8 cellular contexts compared by ENCODE assay signal in the genomic region with DNA sequence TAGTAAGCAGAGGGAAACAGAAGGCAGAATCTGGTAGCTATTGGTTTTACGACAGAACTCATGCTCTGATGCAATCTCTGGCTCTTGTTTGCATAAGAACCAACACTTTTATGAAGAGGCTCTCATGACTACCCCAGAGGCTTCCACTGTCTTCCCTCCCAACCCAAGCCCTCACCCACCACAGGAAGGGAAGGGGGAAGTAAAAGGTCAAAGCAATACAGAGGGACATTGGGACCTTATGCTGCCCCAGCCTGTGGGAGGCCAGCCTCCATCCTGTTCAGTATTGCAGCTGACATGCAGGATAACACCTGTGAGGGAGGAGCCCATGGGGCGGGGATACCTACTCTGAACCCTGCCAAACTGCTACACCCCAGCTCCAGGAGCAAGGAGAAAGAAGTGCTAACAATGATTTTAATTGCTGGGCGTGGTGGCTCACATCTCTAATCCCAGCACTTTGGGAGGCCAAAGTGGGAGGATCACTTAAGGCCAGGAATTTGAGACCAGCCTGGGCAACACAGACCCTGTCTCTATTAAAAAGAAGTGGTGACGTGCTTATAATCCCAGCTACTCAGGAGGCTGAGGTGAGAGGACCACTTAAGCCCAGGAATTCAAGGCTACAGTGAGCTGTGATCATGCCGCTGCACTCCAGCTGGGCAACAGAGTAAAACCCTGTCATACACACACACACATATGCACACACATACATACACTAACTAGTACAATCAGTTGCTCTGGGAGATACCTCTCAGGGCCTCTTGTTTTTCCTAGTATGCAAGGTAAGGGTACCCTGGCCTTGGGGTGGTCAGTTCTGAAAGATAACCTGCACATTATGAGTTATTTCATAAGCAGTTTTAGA. TPM values are rescaled to one million over a fixed set of nuclear protein-coding genes. Genes with fewer than 3 reads are reported as not detected.
DNase-seq lines count a peak whose midpoint lies in the region; FAIRE-seq and TF ChIP-seq lines count a peak whose summit lies in the region.

No MANE protein-coding gene starts in this region.

- peak overlapping the region; percentile 78 for H3K4ac ChIP-seq in H1 (replicated peaks; ENCODE audit: insufficient read length, low read depth, low read length)

- no peak for FAIRE-seq in H1 (lab: Jason Lieb, UNC)

- H2BK12ac ChIP-seq in H1 (ENCODE audit: low read depth, low read length), result peak overlapping the region; percentile 71; the same call in 1 of the 2 replicates

- H2BK120ac ChIP-seq in H1 (replicated peaks; ENCODE audit: low read depth, low read length), result peak overlapping the region; percentile 33

- no peak overlapping the region for H3K23ac ChIP-seq in H1 (ENCODE audit: insufficient read length)

- peak overlapping the region; percentile 93; the same call in 1 of the 2 replicates for H3K18ac ChIP-seq in H1 (ENCODE audit: extremely low read depth, low read length)

- peaks cover 0 to 4% (median 2%) of the 10 kb centered on the region in 4 experiments; a peak in 3 of 7 replicates for H3K4me1 ChIP-seq in H1 (replicated peaks in 1 of 4; ENCODE audit: control insufficient read depth in 3 of 4, insufficient read depth in 4 of 4, low read length in 3 of 4)
- peaks cover 4 to 40% (median 20%) of the 10 kb centered on the region in 4 donors for H3K4me1 ChIP-seq in transverse colon

- peaks cover 45% of the 10 kb centered on the region for H3K4me1 Mint-ChIP-seq in activated naive CD4-positive, alpha-beta T cell treated with anti-CD3 and anti-CD28 coated beads for 36 hours (ENCODE audit: low read depth)

- intact Hi-C loops in activated naive CD4-positive, alpha-beta T cell treated with anti-CD3 and anti-CD28 coated beads for 36 hours (cut with micrococcal nuclease), result no loop called here
- intact Hi-C loops in transverse colon (cut with DNase I; ENCODE audit: low total_unique reads), result no loop called here

- no peak overlapping the region for H3K56ac ChIP-seq in H1 (replicated peaks; ENCODE audit: insufficient read length, low read depth, low read length)

- no peak for TF ChIP-seq RAD21 in H1 (IDR thresholded peaks at IDR 0.05 in 1 of 2, conservative IDR thresholded peaks at IDR 0.05 in 1 of 2; ENCODE audit: low read depth in 2 of 2, low read length in 2 of 2)

- 86% methylated on average over 5 of the region's 5 CpGs; no CpG with 5 or more reads in 1 of the 2 experiments for WGBS in H1 (ENCODE audit: extremely low coverage in 1 of 2, insufficient coverage in 1 of 2, insufficient read length in 1 of 2, insufficient replicate concordance in 2 of 2, low coverage in 1 of 2, low lambda C conversion rate in 2 of 2, missing lambda C conversion rate in 1 of 2), 2 experiments
- 57% methylated on average over 5 of the region's 5 CpGs; no CpG with 5 or more reads in 1 of the 2 donors for WGBS in transverse colon (ENCODE audit: low coverage in 1 of 2), 2 donors

- POLR2A ChIA-PET in H1 (lab: Charles Lee; ENCODE audit: partially characterized antibody), result interaction anchor here (0.7 to 3.3 kb wide), 11 partner anchors 9 to 414 kb away, joined by 3 to 16 read pairs (median 3); a partner anchor contains a TSS

- 0 out of 2 replicates have a peak overlapping the region, but pooled peaks have one; percentile 53 for H2AK5ac ChIP-seq in H1 (ENCODE audit: low read depth, low read length)

- no peak for TF ChIP-seq CTCF in H1 (IDR thresholded peaks at IDR 0.05; ENCODE audit: control extremely low read depth in 1 of 3, insufficient read depth in 1 of 3, low read depth in 1 of 3, low read length in 3 of 3)
- no peak for TF ChIP-seq CTCF in transverse colon (IDR thresholded peaks at IDR 0.05)

- no peak overlapping the region for H2BK20ac ChIP-seq in H1 (ENCODE audit: low read length)

- no peak overlapping the region; a peak in 1 of 4 replicates for H3K4me2 ChIP-seq in H1 (ENCODE audit: insufficient read depth in 1 of 2, low read depth in 2 of 2, low read length in 2 of 2)

- H3K36me3 ChIP-seq in H1 (ENCODE audit: control insufficient read depth in 2 of 4, insufficient read depth in 4 of 4, low read length in 3 of 4), result no peaks in the 10 kb centered on the region
- H3K36me3 ChIP-seq in transverse colon, result no peaks in the 10 kb centered on the region

- in situ Hi-C loops in transverse colon (cut with MboI; ENCODE audit: low pct_ligation_motif_present in 1 of 4, low pct_unique_long_range_greater_than_20kb in 1 of 4, low sequenced_read_pairs in 3 of 4), result loop anchor here in 1 of 4 donors (25.0 kb wide), 1 partner anchor 94 kb away; no protein-coding TSS in a partner anchor

- no peak overlapping the region for H3K14ac ChIP-seq in H1 (ENCODE audit: insufficient read length)

- H4K5ac ChIP-seq in H1 (ENCODE audit: insufficient read length, low read depth, low read length), result peak overlapping the region; percentile 24

- H3K4me3 ChIP-seq in H1 (ENCODE audit: extremely low read depth in 1 of 4, insufficient read depth in 2 of 4, low read depth in 3 of 4, low read length in 4 of 4) (no peak overlapping the region), transverse colon (no peak overlapping the region)

- peak; percentile 17 for DNase-seq in activated naive CD4-positive, alpha-beta T cell treated with anti-CD3 and anti-CD28 coated beads for 36 hours
- DNase-seq in activated naive CD4-positive, alpha-beta T cell treated with anti-CD3 and anti-CD28 coated beads, Interleukin-2, amount 50 U/mL, for 16 hours, result no peak
- DNase-seq in NCI-H510A treated with DMSO at 0.1 percent for 48 hours (lab: John Stamatoyannopoulos, UW) (peak; percentile 93), H1 (ENCODE audit: low read depth in 1 of 2, low spot score in 2 of 2) (no peak), transverse colon (peak; percentile 62), ureter (ENCODE audit: low spot score) (no peak), T1000 (lab: John Stamatoyannopoulos, UW) (no peak)
- DNase-seq in activated CD4-positive, CD25-positive, alpha-beta regulatory T cell treated with anti-CD3 and anti-CD28 coated beads, Interleukin-2, amount 50 U/mL, for 72 hours, result no peak

- no peak overlapping the region for H3K4me3 Mint-ChIP-seq in activated naive CD4-positive, alpha-beta T cell treated with anti-CD3 and anti-CD28 coated beads for 36 hours

- H4K20me1 ChIP-seq in H1 (replicated peaks in 1 of 2; ENCODE audit: control insufficient read depth in 1 of 2, insufficient read depth in 2 of 2, low read length in 2 of 2), result no peaks in the 10 kb centered on the region

- no peaks in the 10 kb centered on the region for H3K9me3 Mint-ChIP-seq in activated naive CD4-positive, alpha-beta T cell treated with anti-CD3 and anti-CD28 coated beads for 36 hours

- H3K27ac ChIP-seq in H1 (ENCODE audit: low read depth, low read length) (no peak overlapping the region), transverse colon (peak overlapping the region; percentile 41 to 74 (median 58))

- CTCF ChIA-PET in activated naive CD4-positive, alpha-beta T cell treated with anti-CD3 and anti-CD28 coated beads for 36 hours (lab: Charles Lee), result interaction anchor here (0.7 to 1.9 kb wide), 5 partner anchors 10 to 99 kb away, joined by 3 to 8 read pairs (median 4); a partner anchor contains a TSS
- CTCF ChIA-PET in H1 (lab: Charles Lee; ENCODE audit: partially characterized antibody), result interaction anchor here (0.5 to 12.7 kb wide), 13 partner anchors 7 to 282 kb away, joined by 3 to 142 read pairs (median 4); a partner anchor contains a TSS

- peak overlapping the region; percentile 18 for H3K27ac Mint-ChIP-seq in activated naive CD4-positive, alpha-beta T cell treated with anti-CD3 and anti-CD28 coated beads for 36 hours

- peak overlapping the region; percentile 73 for H4K91ac ChIP-seq in H1 (replicated peaks; ENCODE audit: insufficient read length, low read length)

- H3K9me3 ChIP-seq in H1 (ENCODE audit: insufficient read depth in 2 of 2, low read depth in 1 of 2, low read length in 1 of 2), result peaks cover 0 to 3% of the 10 kb centered on the region in 2 experiments; a peak in 1 of 4 replicates
- no peaks in the 10 kb centered on the region for H3K9me3 ChIP-seq in transverse colon

- H3K9ac ChIP-seq in H1 (replicated peaks in 1 of 4; ENCODE audit: extremely low read depth in 1 of 4, low read depth in 3 of 4, low read length in 3 of 4), result no peak overlapping the region

- H3K27me3 ChIP-seq in H1 (replicated peaks in 1 of 4; ENCODE audit: control insufficient read depth in 3 of 4, extremely low read depth in 1 of 4, insufficient read depth in 3 of 4, low read length in 3 of 4) (no peaks in the 10 kb centered on the region), transverse colon (no peaks in the 10 kb centered on the region)

- TF ChIP-seq EP300 in H1 (IDR thresholded peaks at IDR 0.05; ENCODE audit: borderline replicate concordance in 1 of 2, low read depth in 2 of 2, low read length in 2 of 2), result no peak
- no peak for TF ChIP-seq EP300 in transverse colon (IDR thresholded peaks at IDR 0.05; ENCODE audit: low read depth)

- H3K23me2 ChIP-seq in H1 (ENCODE audit: low read depth, low read length), result no peaks in the 10 kb centered on the region

- H3K27me3 Mint-ChIP-seq in activated naive CD4-positive, alpha-beta T cell treated with anti-CD3 and anti-CD28 coated beads for 36 hours (ENCODE audit: low read depth), result no peaks in the 10 kb centered on the region

- no peak overlapping the region for H4K8ac ChIP-seq in H1 (ENCODE audit: extremely low read depth, insufficient read depth, low read length)

- no peak for TF ChIP-seq POLR2A in H1 (IDR thresholded peaks at IDR 0.05; ENCODE audit: control extremely low read depth in 1 of 2, low read depth in 2 of 2, low read length in 2 of 2)
- TF ChIP-seq POLR2A in transverse colon (IDR thresholded peaks at IDR 0.05), result no peak

- H3K79me2 ChIP-seq in H1 (ENCODE audit: control insufficient read depth in 1 of 2, insufficient read depth in 2 of 2, low read length in 2 of 2), result no peaks in the 10 kb centered on the region

- H3K79me1 ChIP-seq in H1 (ENCODE audit: low read depth, low read length), result no peaks in the 10 kb centered on the region

- H2AFZ ChIP-seq in H1 (ENCODE audit: low read length), result peak overlapping the region; percentile 93

- H3K36me3 Mint-ChIP-seq in activated naive CD4-positive, alpha-beta T cell treated with anti-CD3 and anti-CD28 coated beads for 36 hours (ENCODE audit: low read depth), result peaks cover 15% of the 10 kb centered on the region

- H2BK15ac ChIP-seq in H1 (ENCODE audit: low read length), result no peak overlapping the region

- 0 out of 2 replicates have a peak overlapping the region, but pooled peaks have one; percentile 2 for H2BK5ac ChIP-seq in H1 (ENCODE audit: low read depth, low read length)

RNA-seq across cellular contexts. Expression of a gene that starts 9.5 kb away (rescaled TPM):
- total RNA-seq in activated naive CD4-positive, alpha-beta T cell treated with anti-CD3 and anti-CD28 coated beads for 36 hours, result 10 to 100 TPM; 22.5 to 25.0 TPM
- 0.19 TPM in 1 of 2 replicates, not detected in the other for total RNA-seq in H1 (2021; fragmentation: NEBNext Ultra II Directional; extraction: Animal tissue kit (Norgen Biotek cat#: 25700))
- 0.09 and 0.14 TPM in 2 replicates for polyA plus RNA-seq in H1 (2011; rRNA removed)
- polyA plus RNA-seq in H1 (2011; cell fraction: cytosol; rRNA removed), result 0.19 TPM
- polyA plus RNA-seq in H1 (2011; cell fraction: nucleus; rRNA removed), result 0.04 TPM
- polyA plus RNA-seq in H1 (2012, experiment 1 of 2), result 0.07 to 0.41 TPM in 2 of 4 replicates, not detected in the others
- polyA plus RNA-seq in H1 (2012, experiment 2 of 2), result not detected
- polyA plus RNA-seq in H1 (2013, experiment 1 of 2), result 0.10 TPM
- 0.11 TPM for polyA plus RNA-seq in H1 (2013, experiment 2 of 2)
- 0.13 and 0.22 TPM in 2 replicates for polyA minus RNA-seq in H1 (2011; rRNA and poly(A)+ RNA removed)
- not detected for polyA minus RNA-seq in H1 (2011; cell fraction: cytosol; rRNA and poly(A)+ RNA removed)
- polyA minus RNA-seq in H1 (2011; cell fraction: nucleus; rRNA and poly(A)+ RNA removed), result 0.40 TPM
- total RNA-seq in transverse colon, result 1 to 10 TPM in 3 of 4 donors, under 1 TPM in 1; 1.00 to 8.6 (median 4.7) TPM
- 54.4 TPM for total RNA-seq in ureter

RNA-seq across cellular contexts. Expression of a gene that starts 20.6 kb away (rescaled TPM):
- 10 to 100 TPM; 14.4 to 14.8 TPM for total RNA-seq in activated naive CD4-positive, alpha-beta T cell treated with anti-CD3 and anti-CD28 coated beads for 36 hours
- 33.3 and 35.4 TPM in 2 replicates for total RNA-seq in H1 (2021; fragmentation: NEBNext Ultra II Directional; extraction: Animal tissue kit (Norgen Biotek cat#: 25700))
- 13.6 and 14.8 TPM in 2 replicates for polyA plus RNA-seq in H1 (2011; rRNA removed)
- polyA plus RNA-seq in H1 (2011; cell fraction: cytosol; rRNA removed), result 18.9 TPM
- polyA plus RNA-seq in H1 (2011; cell fraction: nucleus; rRNA removed), result 12.6 TPM
- 19.8 to 22.5 TPM (median 20.3 TPM) in 4 replicates for polyA plus RNA-seq in H1 (2012, experiment 1 of 2)
- polyA plus RNA-seq in H1 (2012, experiment 2 of 2), result 5.8 TPM
- polyA plus RNA-seq in H1 (2013, experiment 1 of 2), result 15.7 TPM
- polyA plus RNA-seq in H1 (2013, experiment 2 of 2), result 16.9 TPM
- 37.5 and 39.1 TPM in 2 replicates for polyA minus RNA-seq in H1 (2011; rRNA and poly(A)+ RNA removed)
- polyA minus RNA-seq in H1 (2011; cell fraction: cytosol; rRNA and poly(A)+ RNA removed), result 18.1 TPM
- polyA minus RNA-seq in H1 (2011; cell fraction: nucleus; rRNA and poly(A)+ RNA removed), result 32.9 TPM
- total RNA-seq in transverse colon (10 to 100 TPM; 16.1 to 21.0 (median 17.6) TPM), ureter (35.4 TPM)

RNA-seq across cellular contexts. Expression of a gene that starts 45.2 kb away (rescaled TPM):
- 10 to 100 TPM; 33.5 to 34.4 TPM for total RNA-seq in activated naive CD4-positive, alpha-beta T cell treated with anti-CD3 and anti-CD28 coated beads for 36 hours
- 7.1 and 7.7 TPM in 2 replicates for total RNA-seq in H1 (2021; fragmentation: NEBNext Ultra II Directional; extraction: Animal tissue kit (Norgen Biotek cat#: 25700))
- 3.5 and 4.3 TPM in 2 replicates for polyA plus RNA-seq in H1 (2011; rRNA removed)
- polyA plus RNA-seq in H1 (2011; cell fraction: cytosol; rRNA removed), result 5.5 TPM
- 6.0 TPM for polyA plus RNA-seq in H1 (2011; cell fraction: nucleus; rRNA removed)
- polyA plus RNA-seq in H1 (2012, experiment 1 of 2), result 7.1 to 7.5 TPM (median 7.2 TPM) in 4 replicates
- polyA plus RNA-seq in H1 (2012, experiment 2 of 2), result 6.3 TPM
- 3.4 TPM for polyA plus RNA-seq in H1 (2013, experiment 1 of 2)
- polyA plus RNA-seq in H1 (2013, experiment 2 of 2), result 3.4 TPM
- 3.2 and 4.0 TPM in 2 replicates for polyA minus RNA-seq in H1 (2011; rRNA and poly(A)+ RNA removed)
- 6.9 TPM for polyA minus RNA-seq in H1 (2011; cell fraction: cytosol; rRNA and poly(A)+ RNA removed)
- 14.5 TPM for polyA minus RNA-seq in H1 (2011; cell fraction: nucleus; rRNA and poly(A)+ RNA removed)
- total RNA-seq in transverse colon (10 to 100 TPM; 12.1 to 40.3 (median 16.5) TPM), ureter (12.6 TPM)

Comparison
In these comparisons a context has a peak if more than half of its experiments do, and no peak if none do; other contexts are left out.
1. DNase-seq: peak in activated naive CD4-positive, alpha-beta T cell treated with anti-CD3 and anti-CD28 coated beads for 36 hours (single experiment), NCI-H510A treated with DMSO at 0.1 percent for 48 hours (single experiment) and transverse colon (single experiment); none in activated naive CD4-positive, alpha-beta T cell treated with anti-CD3 and anti-CD28 coated beads, Interleukin-2, amount 50 U/mL, for 16 hours (single experiment), H1 (0 of 2), ureter (single experiment), activated CD4-positive, CD25-positive, alpha-beta regulatory T cell treated with anti-CD3 and anti-CD28 coated beads, Interleukin-2, amount 50 U/mL, for 72 hours (single experiment) and T1000 (single experiment).